In genomic region chr3:117735481-117736101, GRCh38 we compare ENCODE assay signal across 17 cellular contexts.
DNase-seq lines count a peak whose midpoint lies in the region; ATAC-seq and TF ChIP-seq lines count a peak whose summit lies in the region.
"Had no signal": no experiment of that assay in that cellular context is flagged by ENCODE, and none has a peak within 500 bp of the region (broad histone marks: within the 10 kb centered on the region; RNA-seq: fewer than 3 reads in every experiment).

No MANE protein-coding gene starts in this region.

- no peaks in the 10 kb centered on the region for H3K27me3 Mint-ChIP-seq in activated T-helper 17 cell treated with anti-CD3 and anti-CD28 coated beads, Interleukin-2, amount 50 U/mL, for 72 hours
- no peaks in the 10 kb centered on the region for H3K27me3 Mint-ChIP-seq in T-helper 2 cell treated with Interferon-gamma antibody and Interleukin-4, amounts not matched to agents 5 μg/mL and 100 μg/mL, for 36 hours (ENCODE audit: low read depth)
- H3K27me3 Mint-ChIP-seq: activated T-cell treated with anti-CD3 and anti-CD28 coated beads, Interleukin-2, amount 50 U/mL, for 24 hours had no signal

- no peak overlapping the region for H3K27ac ChIP-seq in foreskin keratinocyte
- H3K27ac ChIP-seq: parathyroid adenoma, uterus had no signal

- DNase-seq in AG04449 (ENCODE audit: low read depth, low spot score): peak; percentile 70
- peak; percentile 85 for DNase-seq in HCEC 1CT
- peak; percentile 84 for DNase-seq in adipocyte (ENCODE audit: low read depth)
- peak; percentile 66 to 85 for DNase-seq in foreskin keratinocyte
- DNase-seq in CD1c-positive myeloid dendritic cell (ENCODE audit: extremely low spot score): no peak
- no peak for DNase-seq in activated naive CD4-positive, alpha-beta T cell treated with anti-CD3 and anti-CD28 coated beads, Interleukin-2, amount 50 U/mL, for 72 hours (ENCODE audit: low spot score in 2 of 2)
- DNase-seq in T-helper 2 cell treated with Interferon-gamma antibody and Interleukin-4, amounts not matched to agents 5 μg/mL and 100 μg/mL, for 36 hours (ENCODE audit: low spot score): no peak
- DNase-seq: activated T-cell treated with anti-CD3 and anti-CD28 coated beads, Interleukin-2, amount 50 U/mL, for 24 hours; anterior cingulate cortex; endodermal cell; GF-D8; NCI-H1930; SW 1271; uterus had no signal

- H3K36me3 Mint-ChIP-seq in activated naive CD4-positive, alpha-beta T cell treated with anti-CD3 and anti-CD28 coated beads, Interleukin-2, amount 50 U/mL, for 72 hours: no peaks in the 10 kb centered on the region
- no peaks in the 10 kb centered on the region for H3K36me3 Mint-ChIP-seq in activated T-helper 17 cell treated with anti-CD3 and anti-CD28 coated beads, Interleukin-2, amount 50 U/mL, for 72 hours (ENCODE audit: low read depth)
- no peaks in the 10 kb centered on the region for H3K36me3 Mint-ChIP-seq in T-helper 2 cell treated with Interferon-gamma antibody and Interleukin-4, amounts not matched to agents 5 μg/mL and 100 μg/mL, for 36 hours (ENCODE audit: low read depth)
- H3K36me3 Mint-ChIP-seq: stimulated activated memory B cell treated with anti-CD40 and anti-IgM and Interleukin-4, amounts not matched to agents 10 μg/mL and 1 μg/mL and 100 μg/mL, for 72 hours had no signal

- H3K9me3 ChIP-seq in adipocyte (ENCODE audit: control insufficient read depth, low read length): no peaks in the 10 kb centered on the region
- H3K9me3 ChIP-seq: uterus had no signal

- no peaks in the 10 kb centered on the region for H3K4me1 Mint-ChIP-seq in activated T-helper 17 cell treated with anti-CD3 and anti-CD28 coated beads, Interleukin-2, amount 50 U/mL, for 72 hours
- H3K4me1 Mint-ChIP-seq in T-helper 2 cell treated with Interferon-gamma antibody and Interleukin-4, amounts not matched to agents 5 μg/mL and 100 μg/mL, for 36 hours (ENCODE audit: low read depth): no peaks in the 10 kb centered on the region
- H3K4me1 Mint-ChIP-seq: stimulated activated memory B cell treated with anti-CD40 and anti-IgM and Interleukin-4, amounts not matched to agents 10 μg/mL and 1 μg/mL and 100 μg/mL, for 72 hours had no signal

- no peak overlapping the region for H3K4me3 Mint-ChIP-seq in activated T-helper 17 cell treated with anti-CD3 and anti-CD28 coated beads, Interleukin-2, amount 50 U/mL, for 72 hours
- no peak overlapping the region for H3K4me3 Mint-ChIP-seq in T-helper 2 cell treated with Interferon-gamma antibody and Interleukin-4, amounts not matched to agents 5 μg/mL and 100 μg/mL, for 36 hours
- H3K4me3 Mint-ChIP-seq: activated T-cell treated with anti-CD3 and anti-CD28 coated beads, Interleukin-2, amount 50 U/mL, for 24 hours; endodermal cell; stimulated activated memory B cell treated with anti-CD40 and anti-IgM and Interleukin-4, amounts not matched to agents 10 μg/mL and 1 μg/mL and 100 μg/mL, for 72 hours had no signal

- TF ChIP-seq CTCF in AG04449 (IDR thresholded peaks at IDR 0.05; ENCODE audit: insufficient read depth, low read length, missing control alignments) (no peak), foreskin keratinocyte (conservative IDR thresholded peaks at IDR 0.05) (no peak)

- H3K4me1 ChIP-seq in adipocyte (ENCODE audit: control insufficient read depth, insufficient read depth, low read length): peaks cover 16% of the 10 kb centered on the region
- H3K4me1 ChIP-seq in foreskin keratinocyte: peaks cover 8% of the 10 kb centered on the region
- H3K4me1 ChIP-seq: parathyroid adenoma, uterus had no signal

- no peak overlapping the region for H3K9ac ChIP-seq in adipocyte (ENCODE audit: low read length)
- H3K9ac ChIP-seq: parathyroid adenoma had no signal

- no peaks in the 10 kb centered on the region for H3K27me3 ChIP-seq in adipocyte (replicated peaks; ENCODE audit: control insufficient read depth, insufficient read depth, low read length)
- no peaks in the 10 kb centered on the region for H3K27me3 ChIP-seq in foreskin keratinocyte
- H3K27me3 ChIP-seq: uterus had no signal

- POLR2A ChIA-PET in AG04449 (lab: Yijun Ruan, JAX): no interaction called here

- peaks cover 3 to 19% of the 10 kb centered on the region in 2 donors for H3K9me3 Mint-ChIP-seq in activated naive CD4-positive, alpha-beta T cell treated with anti-CD3 and anti-CD28 coated beads, Interleukin-2, amount 50 U/mL, for 72 hours
- H3K9me3 Mint-ChIP-seq in activated T-helper 17 cell treated with anti-CD3 and anti-CD28 coated beads, Interleukin-2, amount 50 U/mL, for 72 hours: peaks cover 8% of the 10 kb centered on the region
- H3K9me3 Mint-ChIP-seq in T-helper 2 cell treated with Interferon-gamma antibody and Interleukin-4, amounts not matched to agents 5 μg/mL and 100 μg/mL, for 36 hours: no peaks in the 10 kb centered on the region
- H3K9me3 Mint-ChIP-seq: endodermal cell; stimulated activated memory B cell treated with anti-CD40 and anti-IgM and Interleukin-4, amounts not matched to agents 10 μg/mL and 1 μg/mL and 100 μg/mL, for 72 hours had no signal

- H3K27ac Mint-ChIP-seq in activated naive CD4-positive, alpha-beta T cell treated with anti-CD3 and anti-CD28 coated beads, Interleukin-2, amount 50 U/mL, for 72 hours: no peak overlapping the region
- no peak overlapping the region for H3K27ac Mint-ChIP-seq in activated T-helper 17 cell treated with anti-CD3 and anti-CD28 coated beads, Interleukin-2, amount 50 U/mL, for 72 hours
- H3K27ac Mint-ChIP-seq in T-helper 2 cell treated with Interferon-gamma antibody and Interleukin-4, amounts not matched to agents 5 μg/mL and 100 μg/mL, for 36 hours: no peak overlapping the region
- H3K27ac Mint-ChIP-seq: activated T-cell treated with anti-CD3 and anti-CD28 coated beads, Interleukin-2, amount 50 U/mL, for 24 hours; endodermal cell; stimulated activated memory B cell treated with anti-CD40 and anti-IgM and Interleukin-4, amounts not matched to agents 10 μg/mL and 1 μg/mL and 100 μg/mL, for 72 hours had no signal

- H3K4me3 ChIP-seq in AG04449 (ENCODE audit: low read depth, low read length) (no peak overlapping the region), adipocyte (ENCODE audit: low read length) (no peak overlapping the region)
- H3K4me3 ChIP-seq: uterus had no signal

- CTCF ChIA-PET in AG04449 (lab: Yijun Ruan, JAX): no interaction called here

- H3K36me3 ChIP-seq in adipocyte (ENCODE audit: control insufficient read depth, insufficient read depth, low read length, severe bottlenecking): no peaks in the 10 kb centered on the region
- H3K36me3 ChIP-seq: uterus had no signal

- ATAC-seq in foreskin keratinocyte: peak; percentile 91
- no peak for ATAC-seq in activated naive CD4-positive, alpha-beta T cell treated with anti-CD3 and anti-CD28 coated beads, Interleukin-2, amount 50 U/mL, for 72 hours
- ATAC-seq in activated T-helper 17 cell treated with anti-CD3 and anti-CD28 coated beads, Interleukin-2, amount 50 U/mL, for 72 hours (replicated peaks): no peak
- ATAC-seq: stimulated activated memory B cell treated with anti-CD40 and anti-IgM and Interleukin-4, amounts not matched to agents 10 μg/mL and 1 μg/mL and 100 μg/mL, for 72 hours had no signal

Comparison
In these comparisons a context has a peak if more than half of its experiments do, and no peak if none do; other contexts are left out.
1. DNase-seq: peak in AG04449 (single experiment), HCEC 1CT (single experiment), adipocyte (single experiment) and foreskin keratinocyte (2 of 2); none in CD1c-positive myeloid dendritic cell (single experiment), activated naive CD4-positive, alpha-beta T cell treated with anti-CD3 and anti-CD28 coated beads, Interleukin-2, amount 50 U/mL, for 72 hours (0 of 2) and T-helper 2 cell treated with Interferon-gamma antibody and Interleukin-4, amounts not matched to agents 5 μg/mL and 100 μg/mL, for 36 hours (single experiment).